ENCODE assay signal across 19 cellular contexts in the genomic region with DNA sequence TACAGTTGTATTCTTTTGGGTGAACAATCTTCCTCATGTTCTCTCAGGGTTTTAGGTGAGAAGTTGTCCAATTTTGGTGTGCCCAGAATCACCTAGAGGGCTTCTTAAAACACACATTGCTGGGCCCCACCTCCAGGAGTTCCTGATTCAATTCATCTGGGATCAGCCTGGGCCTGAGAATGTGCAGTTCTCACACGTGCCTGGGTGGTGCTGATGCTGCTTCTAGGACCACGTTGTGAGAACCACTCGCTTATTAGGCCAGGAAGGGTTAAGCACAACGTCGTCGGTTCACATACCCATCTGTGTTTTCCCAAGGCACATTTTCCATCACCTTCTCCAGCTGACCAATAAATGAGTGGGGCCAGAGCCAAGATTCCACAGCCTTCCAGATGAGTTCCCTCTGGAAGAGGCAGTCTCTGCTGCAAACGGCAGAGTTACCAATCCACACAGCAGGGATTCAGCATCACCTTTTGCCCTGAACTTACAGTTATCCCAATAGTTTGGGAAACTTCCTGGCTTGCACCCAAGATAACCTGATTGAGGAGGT.
"Had no signal": no experiment of that assay in that cellular context is flagged by ENCODE, and none has a peak within 500 bp of the region (broad histone marks: within the 10 kb centered on the region; RNA-seq: fewer than 3 reads in every experiment).

No MANE protein-coding gene starts in this region.

- H3K27ac Mint-ChIP-seq: activated naive CD8-positive, alpha-beta T cell; activated T-helper 1 cell treated with anti-CD3 and anti-CD28 coated beads, Interleukin-12 subunit alpha, Interleukin-12 subunit beta, Interleukin-2, Interleukin-4 antibody, amounts not matched to agents 30 ng/mL and 10 ng/mL and 1 ng/mL, durations not matched to agents 14 hours and 24 hours and 36 hours; naive thymus-derived CD8-positive, alpha-beta T cell had no signal

- H3K4me1 ChIP-seq: gastrocnemius medialis, tibial artery had no signal

- H3K27me3 ChIP-seq: gastrocnemius medialis, ovary, tibial artery had no signal

- H3K27me3 Mint-ChIP-seq: activated naive CD8-positive, alpha-beta T cell had no signal

- DNase-seq: activated CD4-positive, alpha-beta T cell treated with anti-CD3 and anti-CD28 coated beads, Interleukin-2, amount 50 U/mL, for 48 hours; activated gamma-delta T cell treated with Interleukin-2 at 50 U/mL for 16 hours; dermis blood vessel endothelial cell; gastrocnemius medialis; head of caudate nucleus; immature natural killer cell; kidney glomerular epithelial cell; naive thymus-derived CD8-positive, alpha-beta T cell; ovary; stimulated activated CD4-positive, alpha-beta T cell treated with anti-CD3 and anti-CD28 coated beads, Interleukin-1b, Interleukin-23, amount 100 ng/mL, for 48 hours; stimulated activated CD8-positive, alpha-beta memory T cell treated with anti-CD3 and anti-CD28 coated beads, Interleukin-4, amount 100 ng/mL, for 48 hours; stimulated activated naive CD8-positive, alpha-beta T cell treated with anti-CD3 and anti-CD28 coated beads, Interleukin-15, Interleukin-2, amounts not matched to agents 100 U/mL and 50 U/mL, for 24 hours; substantia nigra; SW 1271; tibial artery; WERI-Rb-1 had no signal

- H3K27ac ChIP-seq: epithelial cell of prostate, gastrocnemius medialis, ovary, tibial artery, WERI-Rb-1 had no signal

- H3K4me3 ChIP-seq: gastrocnemius medialis, ovary, tibial artery had no signal

- H3K4me3 Mint-ChIP-seq: activated naive CD8-positive, alpha-beta T cell; activated T-helper 1 cell treated with anti-CD3 and anti-CD28 coated beads, Interleukin-12 subunit alpha, Interleukin-12 subunit beta, Interleukin-2, Interleukin-4 antibody, amounts not matched to agents 30 ng/mL and 10 ng/mL and 1 ng/mL, durations not matched to agents 14 hours and 24 hours and 36 hours; immature natural killer cell; naive thymus-derived CD8-positive, alpha-beta T cell had no signal

- ATAC-seq: gastrocnemius medialis; naive thymus-derived CD8-positive, alpha-beta T cell; stimulated activated naive CD8-positive, alpha-beta T cell treated with anti-CD3 and anti-CD28 coated beads, Interleukin-15, Interleukin-2, amounts not matched to agents 100 U/mL and 50 U/mL, for 24 hours had no signal

- H3K36me3 ChIP-seq: gastrocnemius medialis, ovary, tibial artery, WERI-Rb-1 had no signal

- H3K9me3 ChIP-seq: gastrocnemius medialis, ovary, tibial artery had no signal

- H3K36me3 Mint-ChIP-seq: activated naive CD8-positive, alpha-beta T cell; immature natural killer cell had no signal

- H3K9me3 Mint-ChIP-seq: immature natural killer cell; naive thymus-derived CD8-positive, alpha-beta T cell had no signal
